Comparison of ENCODE assay signal across 17 cellular contexts in the genomic region with DNA sequence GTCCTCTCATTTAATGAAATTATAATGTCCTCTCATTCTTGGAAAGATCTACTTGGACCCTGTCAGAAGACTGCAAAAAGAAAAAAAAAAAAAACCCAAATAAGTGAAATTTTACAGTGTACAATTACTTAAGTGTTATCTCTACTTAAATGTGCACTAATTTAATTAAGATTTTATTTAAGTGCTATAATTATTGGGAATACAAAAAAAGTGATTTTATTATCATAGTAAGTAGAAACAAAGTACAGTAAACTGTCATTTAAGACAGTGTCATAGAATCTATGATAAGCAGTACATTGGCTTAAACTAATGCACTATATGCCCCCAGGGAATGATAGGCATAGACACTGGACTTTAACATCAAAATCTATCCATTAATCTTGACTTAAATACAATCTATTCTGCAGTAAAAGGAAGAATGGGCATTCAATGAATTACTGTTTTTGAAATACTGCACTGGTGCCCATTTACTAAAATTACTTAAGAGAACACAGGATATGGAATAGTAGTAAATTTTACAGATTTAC.
"Had no signal": no experiment of that assay in that cellular context is flagged by ENCODE, and none has a peak within 500 bp of the region (broad histone marks: within the 10 kb centered on the region; RNA-seq: fewer than 3 reads in every experiment).

No MANE protein-coding gene starts in this region.

- ATAC-seq: effector memory CD8-positive, alpha-beta T cell; gastroesophageal sphincter; heart left ventricle; left lobe of liver; naive thymus-derived CD4-positive, alpha-beta T cell; psoas muscle; right lobe of liver; stimulated activated effector memory CD8-positive, alpha-beta T cell treated with anti-CD3 and anti-CD28 coated beads, Interleukin-12 subunit alpha, Interleukin-12 subunit beta, amount 100 ng/mL, for 72 hours; stimulated activated naive CD8-positive, alpha-beta T cell treated with anti-CD3 and anti-CD28 coated beads, Interleukin-15, Interleukin-2, amounts not matched to agents 100 U/mL and 50 U/mL, for 24 hours had no signal

- DNase-seq: effector memory CD8-positive, alpha-beta T cell; heart left ventricle; hippocampal formation; kidney glomerular epithelial cell; mammary epithelial cell; naive thymus-derived CD4-positive, alpha-beta T cell; nephron progenitor cell; psoas muscle; retina; right lobe of liver; stimulated activated CD4-positive, alpha-beta T cell treated with anti-CD3 and anti-CD28 coated beads, Interleukin-4, amount 100 ng/mL, for 1 hour; stimulated activated CD8-positive, alpha-beta memory T cell treated with anti-CD3 and anti-CD28 coated beads, Interleukin-4, amount 100 ng/mL, for 48 hours; stimulated activated naive CD8-positive, alpha-beta T cell treated with anti-CD3 and anti-CD28 coated beads, Interleukin-15, Interleukin-2, amounts not matched to agents 100 U/mL and 50 U/mL, for 24 hours; thyroid gland had no signal
